Comparison of ENCODE assay signal across 8 cellular contexts in the genomic region with DNA sequence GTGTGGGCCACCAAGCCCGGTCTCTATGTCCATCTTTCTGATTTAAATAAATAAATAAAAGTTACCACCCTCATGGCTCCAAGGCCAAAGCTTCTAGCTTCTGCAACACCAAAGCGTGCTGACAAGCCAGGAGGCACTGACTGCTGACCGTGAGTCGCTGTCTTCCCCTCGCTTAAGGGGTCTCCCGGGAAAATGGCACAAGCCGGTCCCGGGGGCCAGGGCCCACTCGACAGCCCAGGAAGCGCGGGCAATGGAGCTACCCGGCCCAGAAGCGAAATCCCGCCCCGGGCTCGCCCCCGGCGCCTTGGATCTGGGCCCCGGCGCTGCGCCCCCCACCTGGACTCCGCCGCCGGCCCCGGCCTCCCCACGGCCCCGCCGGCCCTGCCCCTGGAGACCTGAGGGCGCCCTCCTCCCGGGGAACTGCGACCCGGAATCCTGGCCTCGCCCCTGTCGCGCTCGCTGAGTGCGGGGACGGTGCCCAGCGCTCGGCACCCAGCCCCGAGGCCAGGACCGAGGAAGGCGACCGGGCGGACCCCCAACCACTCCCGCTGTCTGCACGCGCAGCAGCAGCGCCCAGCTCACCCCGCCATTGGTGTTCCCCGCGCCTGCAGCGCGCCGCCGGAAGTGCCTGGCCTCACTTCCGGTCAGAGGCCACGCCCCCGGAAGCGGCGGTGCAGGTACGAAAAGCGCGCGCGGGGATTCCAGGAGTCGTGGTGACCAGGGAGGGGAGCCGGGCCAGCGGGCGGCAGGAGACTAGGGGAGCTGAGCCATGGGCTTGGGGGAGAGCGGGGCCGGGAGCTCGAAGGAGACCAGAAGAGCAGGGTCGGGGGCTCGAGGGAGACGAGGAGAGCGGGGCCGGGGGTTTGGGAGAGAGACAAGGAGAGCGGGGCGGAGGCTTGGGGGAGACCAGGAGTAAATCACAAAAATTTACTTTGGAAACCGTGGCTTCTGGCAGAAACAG. TPM values are rescaled to one million over a fixed set of nuclear protein-coding genes. Genes with fewer than 3 reads are reported as not detected.
DNase-seq lines count a peak whose midpoint lies in the region; ATAC-seq and TF ChIP-seq lines count a peak whose summit lies in the region.

Gene MRM2 (minus strand): TSS at position 626 of the 961 bp plus-strand sequence. CDS start 36 bp downstream, at position 590.
Gene NUDT1 (plus strand): TSS at position 647 of the 961 bp plus-strand sequence. CDS start 2,349 bp downstream, outside the sequence.

- peaks cover 34% of the 10 kb centered on the region for H3K4me1 Mint-ChIP-seq in stimulated activated naive CD8-positive, alpha-beta T cell treated with anti-CD3 and anti-CD28 coated beads, Interleukin-15, Interleukin-2, amounts not matched to agents 100 ng/mL and 50 ng/mL, for 24 hours (ENCODE audit: low read depth)

- no peaks in the 10 kb centered on the region for H3K27me3 Mint-ChIP-seq in stimulated activated naive CD8-positive, alpha-beta T cell treated with anti-CD3 and anti-CD28 coated beads, Interleukin-15, Interleukin-2, amounts not matched to agents 100 ng/mL and 50 ng/mL, for 24 hours

- H3K4me3 ChIP-seq in fibroblast of villous mesenchyme (ENCODE audit: low read depth, low read length) (peak within 1 kb of the TSS; percentile 87), neural cell (ENCODE audit: low read length) (peak within 1 kb of the TSS; percentile 88)

- no peaks in the 10 kb centered on the region for H3K36me3 ChIP-seq in neural cell (ENCODE audit: insufficient read depth, low read length)

- TF ChIP-seq EP300 in Ishikawa (IDR thresholded peaks at IDR 0.05; ENCODE audit: borderline replicate concordance) (no peak), neural cell (conservative IDR thresholded peaks at IDR 0.05; ENCODE audit: poor library complexity, severe bottlenecking) (no peak)

- peak within 1 kb of the TSS; percentile 82 for H3K4me2 ChIP-seq in neural cell (ENCODE audit: low read length)

- peak; percentile 93 for TF ChIP-seq POLR2A in Raji (IDR thresholded peaks at IDR 0.05; ENCODE audit: insufficient read depth, low read depth, low read length)

- no peaks in the 10 kb centered on the region for H3K9me3 Mint-ChIP-seq in stimulated activated naive CD8-positive, alpha-beta T cell treated with anti-CD3 and anti-CD28 coated beads, Interleukin-15, Interleukin-2, amounts not matched to agents 100 ng/mL and 50 ng/mL, for 24 hours

- DNase-seq in DMS 273 treated with DMSO at 0.1 percent for 48 hours (lab: John Stamatoyannopoulos, UW) (peak; percentile 32), fibroblast of villous mesenchyme (ENCODE audit: low read depth) (peak; percentile 70)
- DNase-seq in activated effector memory CD4-positive, alpha-beta T cell treated with anti-CD3 and anti-CD28 coated beads, Interleukin-2, amount 50 U/mL, for 16 hours, result peak; percentile 90

- H3K27me3 ChIP-seq in neural cell (ENCODE audit: insufficient read depth, low read depth, low read length), result no peaks in the 10 kb centered on the region

- H2AFZ ChIP-seq in neural cell (ENCODE audit: low read depth, low read length), result peak within 1 kb of the TSS; percentile 91

- H3K9me3 ChIP-seq in neural cell (ENCODE audit: low read length), result no peaks in the 10 kb centered on the region

- no peaks in the 10 kb centered on the region for H4K20me1 ChIP-seq in neural cell (ENCODE audit: insufficient read depth)

- peak within 1 kb of the TSS; percentile 93 for H3K27ac Mint-ChIP-seq in stimulated activated naive CD8-positive, alpha-beta T cell treated with anti-CD3 and anti-CD28 coated beads, Interleukin-15, Interleukin-2, amounts not matched to agents 100 ng/mL and 50 ng/mL, for 24 hours

- H3F3A ChIP-seq in neural cell (ENCODE audit: insufficient read depth, low read length, poor library complexity, severe bottlenecking), result no peaks in the 10 kb centered on the region

- no peak for TF ChIP-seq RAD21 in Ishikawa (IDR thresholded peaks at IDR 0.05; ENCODE audit: low read depth)
- peak; percentile 41 for TF ChIP-seq RAD21 in neural cell (conservative IDR thresholded peaks at IDR 0.05)

- H3K27ac ChIP-seq in neural cell (ENCODE audit: low read length), result peak within 1 kb of the TSS; percentile 49

- peaks cover 39% of the 10 kb centered on the region for H3K36me3 Mint-ChIP-seq in stimulated activated naive CD8-positive, alpha-beta T cell treated with anti-CD3 and anti-CD28 coated beads, Interleukin-15, Interleukin-2, amounts not matched to agents 100 ng/mL and 50 ng/mL, for 24 hours (ENCODE audit: low read depth)

- ATAC-seq in GM21447 (IDR thresholded peaks at IDR 0.05; ENCODE audit: unreplicated experiment), result peak; percentile 48

- peak within 1 kb of the TSS; percentile 80 for H3K9ac ChIP-seq in neural cell (ENCODE audit: low read length)

- H3K79me2 ChIP-seq in neural cell (replicated peaks; ENCODE audit: insufficient read depth, low read length), result peaks cover 18% of the 10 kb centered on the region

- TF ChIP-seq CTCF in fibroblast of villous mesenchyme (IDR thresholded peaks at IDR 0.05; ENCODE audit: insufficient read depth, low read depth, low read length), result no peak
- no peak for TF ChIP-seq CTCF in neural cell (IDR thresholded peaks at IDR 0.05; ENCODE audit: poor library complexity, severe bottlenecking)

- no peaks in the 10 kb centered on the region for H3K9me2 ChIP-seq in neural cell (ENCODE audit: insufficient read depth, low read length)

- peak within 1 kb of the TSS; percentile 93 for H3K4me3 Mint-ChIP-seq in stimulated activated naive CD8-positive, alpha-beta T cell treated with anti-CD3 and anti-CD28 coated beads, Interleukin-15, Interleukin-2, amounts not matched to agents 100 ng/mL and 50 ng/mL, for 24 hours

TF ChIP-seq in Ishikawa, 13 proteins besides CTCF, POLR2A, EP300 and RAD21 (continues in another document):
- TF ChIP-seq, protein P1, sequence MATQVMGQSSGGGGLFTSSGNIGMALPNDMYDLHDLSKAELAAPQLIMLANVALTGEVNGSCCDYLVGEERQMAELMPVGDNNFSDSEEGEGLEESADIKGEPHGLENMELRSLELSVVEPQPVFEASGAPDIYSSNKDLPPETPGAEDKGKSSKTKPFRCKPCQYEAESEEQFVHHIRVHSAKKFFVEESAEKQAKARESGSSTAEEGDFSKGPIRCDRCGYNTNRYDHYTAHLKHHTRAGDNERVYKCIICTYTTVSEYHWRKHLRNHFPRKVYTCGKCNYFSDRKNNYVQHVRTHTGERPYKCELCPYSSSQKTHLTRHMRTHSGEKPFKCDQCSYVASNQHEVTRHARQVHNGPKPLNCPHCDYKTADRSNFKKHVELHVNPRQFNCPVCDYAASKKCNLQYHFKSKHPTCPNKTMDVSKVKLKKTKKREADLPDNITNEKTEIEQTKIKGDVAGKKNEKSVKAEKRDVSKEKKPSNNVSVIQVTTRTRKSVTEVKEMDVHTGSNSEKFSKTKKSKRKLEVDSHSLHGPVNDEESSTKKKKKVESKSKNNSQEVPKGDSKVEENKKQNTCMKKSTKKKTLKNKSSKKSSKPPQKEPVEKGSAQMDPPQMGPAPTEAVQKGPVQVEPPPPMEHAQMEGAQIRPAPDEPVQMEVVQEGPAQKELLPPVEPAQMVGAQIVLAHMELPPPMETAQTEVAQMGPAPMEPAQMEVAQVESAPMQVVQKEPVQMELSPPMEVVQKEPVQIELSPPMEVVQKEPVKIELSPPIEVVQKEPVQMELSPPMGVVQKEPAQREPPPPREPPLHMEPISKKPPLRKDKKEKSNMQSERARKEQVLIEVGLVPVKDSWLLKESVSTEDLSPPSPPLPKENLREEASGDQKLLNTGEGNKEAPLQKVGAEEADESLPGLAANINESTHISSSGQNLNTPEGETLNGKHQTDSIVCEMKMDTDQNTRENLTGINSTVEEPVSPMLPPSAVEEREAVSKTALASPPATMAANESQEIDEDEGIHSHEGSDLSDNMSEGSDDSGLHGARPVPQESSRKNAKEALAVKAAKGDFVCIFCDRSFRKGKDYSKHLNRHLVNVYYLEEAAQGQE (IDR thresholded peaks at IDR 0.05; ENCODE audit: low read depth), result 0 out of 2 replicates have a peak, but pooled peaks have one; percentile 22
- TF ChIP-seq CEBPB (IDR thresholded peaks at IDR 0.05) (no peak), EGR1 (IDR thresholded peaks at IDR 0.05) (peak; percentile 32; the same call in 1 of the 2 replicates), FOXM1 (IDR thresholded peaks at IDR 0.05; ENCODE audit: borderline replicate concordance, low read depth) (no peak)

TF ChIP-seq in neural cell, 6 proteins besides CTCF, POLR2A, EP300 and RAD21 (continues in another document):
- TF ChIP-seq TAF1 (IDR thresholded peaks at IDR 0.05; ENCODE audit: low read depth) (no peak), EZH2 (IDR thresholded peaks at IDR 0.05; ENCODE audit: borderline replicate concordance, insufficient read depth, low read length, poor library complexity, severe bottlenecking) (no peak), SMC3 (conservative IDR thresholded peaks at IDR 0.05; ENCODE audit: poor library complexity) (no peak), POLR2AphosphoS5 (IDR thresholded peaks at IDR 0.05) (peak; percentile 86)
- TF ChIP-seq, protein P1 (IDR thresholded peaks at IDR 0.05; ENCODE audit: borderline replicate concordance), result peak; percentile 50

RNA-seq across cellular contexts. Expression of gene MRM2, which starts in this region (rescaled TPM):
- total RNA-seq in fibroblast of villous mesenchyme, result 18.4 and 19.0 TPM in 2 replicates
- 20.2 and 21.4 TPM in 2 replicates for polyA plus RNA-seq in neural cell
- polyA minus RNA-seq in neural cell, result 19.2 and 21.7 TPM in 2 replicates

RNA-seq across cellular contexts. Expression of gene NUDT1, which starts in this region (rescaled TPM):
- 13.4 and 30.3 TPM in 2 replicates for total RNA-seq in fibroblast of villous mesenchyme
- polyA plus RNA-seq in neural cell, result 67.8 and 78.9 TPM in 2 replicates
- polyA minus RNA-seq in neural cell, result 22.2 and 22.3 TPM in 2 replicates

Comparison
In these comparisons a context has a peak if more than half of its experiments do, and no peak if none do; other contexts are left out.
1. Peak in every context shown above with its lines: DNase-seq, ATAC-seq, H3K4me3 ChIP-seq and H3K27ac ChIP-seq.
2. DNase-seq: peak in every context shown above with its lines; median percentile 90 in activated effector memory CD4-positive, alpha-beta T cell treated with anti-CD3 and anti-CD28 coated beads, Interleukin-2, amount 50 U/mL, for 16 hours; 70 in fibroblast of villous mesenchyme; 32 in DMS 273 treated with DMSO at 0.1 percent for 48 hours.